Comparison of ENCODE assay signal across 8 cellular contexts in genomic region chr19:8609210-8610040, GRCh38. TPM values are rescaled to one million over a fixed set of nuclear protein-coding genes. Genes with fewer than 3 reads are reported as not detected.
DNase-seq lines count a peak whose midpoint lies in the region; ATAC-seq and TF ChIP-seq lines count a peak whose summit lies in the region.

No MANE protein-coding gene starts in this region.

- H3K36me3 ChIP-seq in A673 (ENCODE audit: insufficient read depth, low read length, poor library complexity, severe bottlenecking) (peaks cover 8% of the 10 kb centered on the region), adipocyte (ENCODE audit: control insufficient read depth, insufficient read depth, low read length, severe bottlenecking) (peaks cover 8% of the 10 kb centered on the region), psoas muscle (ENCODE audit: insufficient read depth in 1 of 2, low read depth in 1 of 2) (no peaks in the 10 kb centered on the region)

- H3K9me3 ChIP-seq in A673 (ENCODE audit: low read depth, low read length, poor library complexity, severe bottlenecking) (peaks cover 6% of the 10 kb centered on the region), adipocyte (ENCODE audit: control insufficient read depth, low read length) (peaks cover 7% of the 10 kb centered on the region), right cardiac atrium (ENCODE audit: control insufficient read depth, low read length) (peaks cover 2% of the 10 kb centered on the region), psoas muscle (no peaks in the 10 kb centered on the region)

- H3K27me3 ChIP-seq in A673 (replicated peaks; ENCODE audit: insufficient read depth, low read depth, low read length, poor library complexity) (no peaks in the 10 kb centered on the region), adipocyte (replicated peaks; ENCODE audit: control insufficient read depth, insufficient read depth, low read length) (no peaks in the 10 kb centered on the region), right cardiac atrium (ENCODE audit: control insufficient read depth, insufficient read depth) (no peaks in the 10 kb centered on the region), psoas muscle (ENCODE audit: insufficient read depth in 3 of 3, low read length in 2 of 3) (peaks cover 0 to 16% (median 11%) of the 10 kb centered on the region in 3 donors)

- POLR2A ChIA-PET in A673 (lab: Charles Lee; ENCODE audit: low non-redundant PET) = no interaction called here

- H3K9ac ChIP-seq in adipocyte (ENCODE audit: low read length) = peak overlapping the region; percentile 89

- DNase-seq in A673 (ENCODE audit: low spot score) (peak; percentile 70), HK-2 (ENCODE audit: unreplicated experiment) (peak; percentile 44), adipocyte (ENCODE audit: low read depth) (peak; percentile 76), right cardiac atrium (peak; percentile 73 to 92 (median 89)), psoas muscle (peak; percentile 73 to 74)
- no peak for DNase-seq in activated effector memory CD4-positive, alpha-beta T cell treated with Interleukin-2 at 50 U/mL for 16 hours

- no TSS peak for BruUV-seq in A673 (replicated peaks; lab: Mats Ljungman, UMichigan)

- TF ChIP-seq CTCF in A673 (conservative IDR thresholded peaks at IDR 0.05; ENCODE audit: low read depth, low read length) (peak; percentile 43; the same call in 1 of the 2 replicates), psoas muscle (IDR thresholded peaks at IDR 0.05) (no peak)

- CTCF ChIA-PET in A673 (lab: Charles Lee) = no interaction called here

- intact Hi-C loops in A673 (cut with micrococcal nuclease; ENCODE audit: unreplicated experiment) = no loop called here
- intact Hi-C loops in right cardiac atrium (cut with DNase I) = no loop called here
- intact Hi-C loops in psoas muscle (cut with DNase I) = no loop called here

- whole genome bisulfite sequencing in right cardiac atrium = 5% methylated on average over 47 of the region's 47 CpGs
- 4 to 7% (median 6%) methylated on average over 44 to 47 of the region's 47 CpGs for WGBS in psoas muscle, 3 donors

- H3K4me3 ChIP-seq in A673 (ENCODE audit: low read depth, low read length, poor library complexity, severe bottlenecking) (peak overlapping the region; percentile 60), adipocyte (ENCODE audit: low read length) (peak overlapping the region; percentile 81), right cardiac atrium (ENCODE audit: low read length) (peak overlapping the region; percentile 95), psoas muscle (peak overlapping the region; percentile 66)

- peaks cover 16% of the 10 kb centered on the region for H3K4me1 ChIP-seq in A673 (ENCODE audit: insufficient read depth, low read length, poor library complexity, severe bottlenecking)
- H3K4me1 ChIP-seq in adipocyte (ENCODE audit: control insufficient read depth, insufficient read depth, low read length) = peaks cover 25% of the 10 kb centered on the region
- no peaks in the 10 kb centered on the region for H3K4me1 ChIP-seq in right cardiac atrium (ENCODE audit: control insufficient read depth, insufficient read depth, low read length)
- no peaks in the 10 kb centered on the region for H3K4me1 ChIP-seq in psoas muscle

- peak; percentile 66 to 78 for ATAC-seq in right cardiac atrium
- ATAC-seq in psoas muscle = peak; percentile 21 to 55 (median 46)
- no peak for ATAC-seq in HG03469 (IDR thresholded peaks at IDR 0.05; ENCODE audit: unreplicated experiment)
- no peak for ATAC-seq in HG02840 (IDR thresholded peaks at IDR 0.05; ENCODE audit: low FRiP score, unreplicated experiment)

- H3K27ac ChIP-seq in A673 (ENCODE audit: low read depth, low read length, poor library complexity, severe bottlenecking) (peak overlapping the region; percentile 75), right cardiac atrium (ENCODE audit: low read length) (peak overlapping the region; percentile 80), psoas muscle (peak overlapping the region; percentile 61)

RNA-seq across cellular contexts. Expression of gene ADAMTS10, which starts 1.1 kb away (rescaled TPM):
- 29.5 and 40.5 TPM in 2 replicates for total RNA-seq in A673 (2021)
- total RNA-seq in right cardiac atrium = 10 to 100 TPM; 16.1 to 29.3 (median 22.0) TPM
- polyA plus RNA-seq in right cardiac atrium = 18.1 TPM
- total RNA-seq in psoas muscle = 1 to 10 TPM; 1.9 to 8.2 (median 3.8) TPM
- polyA plus RNA-seq in psoas muscle = 1 to 10 TPM; 3.4 to 3.8 (median 3.4) TPM

RNA-seq across cellular contexts. Expression of gene NFILZ, which starts 21.0 kb away (rescaled TPM):
- total RNA-seq in A673 (2021) (not detected in 2 replicates), right cardiac atrium (not detected), psoas muscle (not detected)
- polyA plus RNA-seq in right cardiac atrium (not detected), psoas muscle (not detected)

RNA-seq across cellular contexts. Expression of gene MYO1F, which starts 32.2 kb away (rescaled TPM):
- total RNA-seq in A673 (2021) (0.26 and 0.37 TPM in 2 replicates), right cardiac atrium (10 to 100 TPM; 11.3 to 23.2 (median 15.3) TPM), psoas muscle (1 to 10 TPM; 3.5 to 6.3 (median 5.2) TPM)
- polyA plus RNA-seq in right cardiac atrium (9.3 TPM), psoas muscle (1 to 10 TPM in 2 of 3 donors, under 1 TPM in 1; 1.00 to 1.0 (median 1.0) TPM)

Comparison
In these comparisons a context has a peak if more than half of its experiments do, and no peak if none do; other contexts are left out.
1. ATAC-seq: peak in right cardiac atrium (2 of 2) and psoas muscle (4 of 4); none in HG03469 (single experiment) and HG02840 (single experiment).
2. Peak in every context shown above with its lines, with median percentiles within 50 percentile points of each other: H3K27ac ChIP-seq and H3K4me3 ChIP-seq.